In the genomic region with DNA sequence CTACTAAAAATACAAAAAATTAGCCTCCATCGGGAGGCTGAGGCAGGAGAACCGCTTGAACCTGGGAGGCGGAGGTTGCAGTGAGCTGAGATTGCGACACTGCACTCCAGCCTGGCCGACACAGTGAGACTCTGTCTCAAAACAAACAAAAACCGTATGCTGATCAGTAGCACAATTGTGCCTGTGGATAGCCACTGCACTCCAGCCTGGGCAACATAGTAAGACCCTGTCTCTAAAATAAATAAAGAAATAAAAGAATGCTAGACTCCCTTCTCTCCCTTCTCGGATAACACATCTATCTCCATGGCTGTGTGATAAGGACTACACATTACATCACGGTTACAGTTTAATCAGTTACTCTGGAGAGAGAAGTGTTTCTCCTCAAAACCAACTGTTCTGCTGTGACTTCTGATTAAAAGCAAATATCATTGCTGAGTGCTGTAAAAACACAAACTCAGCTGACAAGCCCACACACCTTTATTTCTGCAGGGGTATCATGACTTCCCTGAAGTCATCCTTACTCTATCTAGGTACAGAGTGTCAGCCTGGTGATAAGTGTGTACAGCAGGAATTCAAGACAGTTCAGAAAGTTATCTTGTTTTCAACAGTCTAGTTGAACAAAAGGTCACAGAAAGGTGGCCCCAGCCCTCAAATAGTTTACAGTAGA, we compare ENCODE assay signal across 2 cellular contexts.
A peak's percentile ranks its signal among the peaks of the same experiment; 100 is the strongest.
TF ChIP-seq lines count a peak whose summit lies in the region.

No MANE protein-coding gene starts in this region.

TF ChIP-seq in liver, 16 proteins besides CTCF, POLR2A, EP300 and RAD21 (continued from another document):
- TF ChIP-seq REST (IDR thresholded peaks at IDR 0.05) (no peak), NR2F2 (IDR thresholded peaks at IDR 0.05) (peak; percentile 40), SP1 (IDR thresholded peaks at IDR 0.05) (peak; percentile 59), HNF4G (IDR thresholded peaks at IDR 0.05) (no peak), RXRA (IDR thresholded peaks at IDR 0.05) (peak in 1 of 2 donors; percentile 40), HNF4A (conservative IDR thresholded peaks at IDR 0.05) (peak in 1 of 2 donors; percentile 14)

TF ChIP-seq in SK-N-SH treated with all-trans-retinoic acid at 6 μM for 48 hours, 23 proteins besides CTCF, POLR2A, EP300 and RAD21 (continued from another document):
- TF ChIP-seq, protein P1, sequence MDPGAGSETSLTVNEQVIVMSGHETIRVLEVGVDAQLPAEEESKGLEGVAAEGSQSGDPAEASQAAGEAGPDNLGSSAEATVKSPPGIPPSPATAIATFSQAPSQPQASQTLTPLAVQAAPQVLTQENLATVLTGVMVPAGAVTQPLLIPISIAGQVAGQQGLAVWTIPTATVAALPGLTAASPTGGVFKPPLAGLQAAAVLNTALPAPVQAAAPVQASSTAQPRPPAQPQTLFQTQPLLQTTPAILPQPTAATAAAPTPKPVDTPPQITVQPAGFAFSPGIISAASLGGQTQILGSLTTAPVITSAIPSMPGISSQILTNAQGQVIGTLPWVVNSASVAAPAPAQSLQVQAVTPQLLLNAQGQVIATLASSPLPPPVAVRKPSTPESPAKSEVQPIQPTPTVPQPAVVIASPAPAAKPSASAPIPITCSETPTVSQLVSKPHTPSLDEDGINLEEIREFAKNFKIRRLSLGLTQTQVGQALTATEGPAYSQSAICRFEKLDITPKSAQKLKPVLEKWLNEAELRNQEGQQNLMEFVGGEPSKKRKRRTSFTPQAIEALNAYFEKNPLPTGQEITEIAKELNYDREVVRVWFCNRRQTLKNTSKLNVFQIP (CRISPR knock-in tag; IDR thresholded peaks at IDR 0.05; ENCODE audit: borderline replicate concordance, low read depth) = no peak
- TF ChIP-seq ZFP3 (CRISPR knock-in tag; IDR thresholded peaks at IDR 0.05) = no peak
- TF ChIP-seq GLIS3 (CRISPR knock-in tag; IDR thresholded peaks at IDR 0.05) = no peak
- TF ChIP-seq, protein P2, sequence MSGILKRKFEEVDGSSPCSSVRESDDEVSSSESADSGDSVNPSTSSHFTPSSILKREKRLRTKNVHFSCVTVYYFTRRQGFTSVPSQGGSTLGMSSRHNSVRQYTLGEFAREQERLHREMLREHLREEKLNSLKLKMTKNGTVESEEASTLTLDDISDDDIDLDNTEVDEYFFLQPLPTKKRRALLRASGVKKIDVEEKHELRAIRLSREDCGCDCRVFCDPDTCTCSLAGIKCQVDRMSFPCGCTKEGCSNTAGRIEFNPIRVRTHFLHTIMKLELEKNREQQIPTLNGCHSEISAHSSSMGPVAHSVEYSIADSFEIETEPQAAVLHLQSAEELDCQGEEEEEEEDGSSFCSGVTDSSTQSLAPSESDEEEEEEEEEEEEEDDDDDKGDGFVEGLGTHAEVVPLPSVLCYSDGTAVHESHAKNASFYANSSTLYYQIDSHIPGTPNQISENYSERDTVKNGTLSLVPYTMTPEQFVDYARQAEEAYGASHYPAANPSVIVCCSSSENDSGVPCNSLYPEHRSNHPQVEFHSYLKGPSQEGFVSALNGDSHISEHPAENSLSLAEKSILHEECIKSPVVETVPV (CRISPR knock-in tag; IDR thresholded peaks at IDR 0.05) = no peak
- no peak for TF ChIP-seq BACH2 (CRISPR knock-in tag; IDR thresholded peaks at IDR 0.05; ENCODE audit: borderline replicate concordance)
- TF ChIP-seq ZNF8 (CRISPR knock-in tag; IDR thresholded peaks at IDR 0.05) = no peak
- TF ChIP-seq PATZ1 (CRISPR knock-in tag; IDR thresholded peaks at IDR 0.05; ENCODE audit: borderline replicate concordance) = no peak
- TF ChIP-seq ISL1 (CRISPR knock-in tag; IDR thresholded peaks at IDR 0.05) = no peak
